Comparison of ENCODE assay signal across 11 cellular contexts in genomic region chr13:39527961-39528720, GRCh38.
DNase-seq lines count a peak whose midpoint lies in the region; ATAC-seq, FAIRE-seq and TF ChIP-seq lines count a peak whose summit lies in the region.
"Had no signal": no experiment of that assay in that cellular context is flagged by ENCODE, and none has a peak within 500 bp of the region (broad histone marks: within the 10 kb centered on the region; RNA-seq: fewer than 3 reads in every experiment).

No MANE protein-coding gene starts in this region.

- TF ChIP-seq CTCF in adrenal gland (IDR thresholded peaks at IDR 0.05) = no peak
- TF ChIP-seq CTCF in gastroesophageal sphincter (IDR thresholded peaks at IDR 0.05) = no peak

- H3K4me1 ChIP-seq in adrenal gland (replicated peaks in 1 of 2) (peaks cover 11 to 35% of the 10 kb centered on the region in 2 donors), gastroesophageal sphincter (peaks cover 3 to 44% (median 7%) of the 10 kb centered on the region in 3 donors), skeletal muscle satellite cell (ENCODE audit: control insufficient read depth, insufficient read depth, low read length) (peaks cover 49% of the 10 kb centered on the region)

- FAIRE-seq in H54 (lab: Jason Lieb, UNC) = peak; percentile 93
- FAIRE-seq: K562 had no signal

- H3K4me3 ChIP-seq in adrenal gland = no peak overlapping the region
- H3K4me3 ChIP-seq in gastroesophageal sphincter = no peak overlapping the region
- H3K4me3 ChIP-seq in skeletal muscle satellite cell (ENCODE audit: low read length) = peak overlapping the region; percentile 41
- H3K4me3 ChIP-seq: GM23338, K562, ovary had no signal

- H3K27me3 ChIP-seq in adrenal gland (no peaks in the 10 kb centered on the region), gastroesophageal sphincter (no peaks in the 10 kb centered on the region), skeletal muscle satellite cell (ENCODE audit: control insufficient read depth, insufficient read depth, low read length) (no peaks in the 10 kb centered on the region)
- H3K27me3 ChIP-seq: ovary had no signal

- TF ChIP-seq EP300 in gastroesophageal sphincter (IDR thresholded peaks at IDR 0.05) = no peak

- intact Hi-C loops in adrenal gland (cut with DNase I) = no loop called here

- no peaks in the 10 kb centered on the region for H3K36me3 ChIP-seq in adrenal gland (replicated peaks in 1 of 2)
- H3K36me3 ChIP-seq in gastroesophageal sphincter = no peaks in the 10 kb centered on the region
- no peaks in the 10 kb centered on the region for H3K36me3 ChIP-seq in skeletal muscle satellite cell (ENCODE audit: insufficient read depth, low read length)
- H3K36me3 ChIP-seq: ovary had no signal

- H3K4me2 ChIP-seq in skeletal muscle satellite cell (ENCODE audit: low read length) = peak overlapping the region; percentile 76
- H3K4me2 ChIP-seq: GM23338 had no signal

- H3K9me3 ChIP-seq in adrenal gland (replicated peaks in 1 of 3) (no peaks in the 10 kb centered on the region), gastroesophageal sphincter (no peaks in the 10 kb centered on the region), skeletal muscle satellite cell (replicated peaks; ENCODE audit: low read length) (no peaks in the 10 kb centered on the region)
- H3K9me3 ChIP-seq: ovary had no signal

- DNase-seq in H54 (ENCODE audit: insufficient read length, low spot score) = peak; percentile 32
- peak; percentile 27 to 63 (median 55) for DNase-seq in adrenal gland
- DNase-seq in activated CD4-positive, alpha-beta T cell treated with anti-CD3 and anti-CD28 coated beads for 1 hour = no peak
- DNase-seq in activated CD4-positive, alpha-beta T cell treated with anti-CD3 and anti-CD28 coated beads for 48 hours = no peak
- DNase-seq in NCI-H1092 (lab: John Stamatoyannopoulos, UW) = no peak
- DNase-seq: ovary had no signal

- H3K27ac ChIP-seq in adrenal gland (no peak overlapping the region), gastroesophageal sphincter (peak overlapping the region in 3 of 4 donors; percentile 22 to 25 (median 24))
- H3K27ac ChIP-seq: ovary had no signal

- TF ChIP-seq POLR2A in H54 (IDR thresholded peaks at IDR 0.05; ENCODE audit: low read depth, low read length) (no peak), adrenal gland (IDR thresholded peaks at IDR 0.05) (no peak), gastroesophageal sphincter (IDR thresholded peaks at IDR 0.05) (no peak)

- WGBS in adrenal gland, 4 donors = 25 to 51% (median 41%) methylated on average over 6 of the region's 6 CpGs
- 29 to 44% methylated on average over 4 to 6 of the region's 6 CpGs for WGBS in gastroesophageal sphincter (ENCODE audit: low coverage in 1 of 2), 2 donors

- ATAC-seq in gastroesophageal sphincter (no peak), HG03457 (IDR thresholded peaks at IDR 0.05; ENCODE audit: unreplicated experiment) (no peak)
- ATAC-seq: GM23338, K562 had no signal

- H3K9ac ChIP-seq in skeletal muscle satellite cell (ENCODE audit: low read depth, low read length) = peak overlapping the region; percentile 74

Comparison
In these comparisons a context has a peak if more than half of its experiments do, and no peak if none do; other contexts are left out.
1. DNase-seq: peak in H54 (single experiment) and adrenal gland (7 of 7); none in activated CD4-positive, alpha-beta T cell treated with anti-CD3 and anti-CD28 coated beads for 1 hour (single experiment), activated CD4-positive, alpha-beta T cell treated with anti-CD3 and anti-CD28 coated beads for 48 hours (single experiment) and NCI-H1092 (single experiment).
2. H3K27ac ChIP-seq: peak in gastroesophageal sphincter (3 of 4); none in adrenal gland (0 of 5).